7 cellular contexts compared by ENCODE assay signal in the genomic region with DNA sequence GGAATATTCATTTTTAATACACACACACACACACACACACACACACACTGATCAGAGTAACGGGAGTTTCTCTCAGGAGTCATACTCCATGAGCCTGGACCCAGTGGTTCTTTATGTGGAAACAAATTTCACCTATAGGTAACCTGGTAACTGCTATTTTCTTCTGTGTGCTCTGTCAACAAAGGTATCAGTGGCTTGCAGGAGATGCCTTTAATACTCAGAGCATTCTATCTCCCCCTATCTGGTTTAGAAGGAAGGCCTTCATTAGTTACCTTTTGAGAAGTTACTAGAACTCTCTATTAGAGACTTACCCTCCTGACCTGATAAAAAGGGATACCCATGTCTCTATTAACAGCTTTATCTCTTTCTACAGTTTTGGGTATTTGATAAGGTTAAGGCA.
DNase-seq lines count a peak whose midpoint lies in the region; ATAC-seq, FAIRE-seq and TF ChIP-seq lines count a peak whose summit lies in the region.
"Not testable (repeated sequence)": the region's sequence is repeated elsewhere in the genome, so short reads cannot be mapped to it uniquely, and the experiment has no call there.

No MANE protein-coding gene starts in this region.

- not testable (repeated sequence) for H4K5ac ChIP-seq in IMR-90 (ENCODE audit: low read depth, low read length)

- H3K27me3 ChIP-seq in GM23338 (ENCODE audit: insufficient read depth); IMR-90 (ENCODE audit: control insufficient read depth, insufficient read depth, low read length); Panc1 (ENCODE audit: control insufficient read depth, insufficient read depth, low read length); GM12878 (replicated peaks in 1 of 2; ENCODE audit: control insufficient read depth in 2 of 2, insufficient read depth in 2 of 2, low read length in 1 of 2); HepG2 (ENCODE audit: control insufficient read depth in 1 of 2, insufficient read depth in 2 of 2, low read length in 2 of 2): not testable (repeated sequence)

- not testable (repeated sequence) for H3K27ac ChIP-seq in GM23338 (ENCODE audit: low read depth); IMR-90 (ENCODE audit: insufficient read depth, low read length); OCI-LY7 (ENCODE audit: low read depth, low read length, poor library complexity, severe bottlenecking); Panc1 (ENCODE audit: low read length); GM12878 (ENCODE audit: control insufficient read depth, insufficient read depth); HepG2 (ENCODE audit: extremely low read length, insufficient read depth, low read length)

- not testable (repeated sequence) for H3K36me3 Mint-ChIP-seq in GM23338 (ENCODE audit: low read depth); WTC11

- H2AK9ac ChIP-seq in IMR-90 (replicated peaks; ENCODE audit: low read depth, low read length, poor library complexity) = not testable (repeated sequence)

- H3K4me1 Mint-ChIP-seq in GM23338, WTC11: not testable (repeated sequence)

- not testable (repeated sequence) for H2AK5ac ChIP-seq in IMR-90 (ENCODE audit: low read depth, low read length)

- H3K23ac ChIP-seq in IMR-90 (ENCODE audit: low read depth, low read length) = not testable (repeated sequence)

- not testable (repeated sequence) for H3K9me3 Mint-ChIP-seq in GM23338, WTC11

- not testable (repeated sequence) for H4K20me1 ChIP-seq in GM23338 (replicated peaks; ENCODE audit: insufficient read depth); IMR-90 (ENCODE audit: insufficient read depth, low read length); OCI-LY7 (ENCODE audit: insufficient read depth, low read length); GM12878 (ENCODE audit: control insufficient read depth, insufficient read depth); HepG2 (ENCODE audit: insufficient read depth, low read length)

- not testable (repeated sequence) for H3K56ac ChIP-seq in IMR-90 (ENCODE audit: extremely low read depth, insufficient read depth, low read length)

- not testable (repeated sequence) for H3K9ac ChIP-seq in IMR-90 (ENCODE audit: low read depth, low read length); GM12878 (ENCODE audit: control insufficient read depth, insufficient read depth, low read length); HepG2 (ENCODE audit: insufficient read depth, low read depth, low read length)

- H3K79me1 ChIP-seq in IMR-90 (ENCODE audit: low read depth in 1 of 2, low read length in 2 of 2) = not testable (repeated sequence)

- not testable (repeated sequence) for H2BK15ac ChIP-seq in IMR-90 (ENCODE audit: low read depth, low read length)

- not testable (repeated sequence) for H3K4ac ChIP-seq in IMR-90 (ENCODE audit: low read depth, low read length)

- TF ChIP-seq EP300 in GM12878 (IDR thresholded peaks at IDR 0.05; ENCODE audit: borderline replicate concordance in 1 of 2, control insufficient read depth in 1 of 2, low read depth in 2 of 2, low read length in 2 of 2); HepG2 (IDR thresholded peaks at IDR 0.05; ENCODE audit: low read depth in 2 of 2, low read length in 2 of 2); HepG2 (CRISPR knock-in tag; IDR thresholded peaks at IDR 0.05; ENCODE audit: borderline replicate concordance): not testable (repeated sequence)

- TF ChIP-seq RAD21 in IMR-90 (IDR thresholded peaks at IDR 0.05; ENCODE audit: low read length); GM12878 (IDR thresholded peaks at IDR 0.05; ENCODE audit: insufficient read depth, low read depth, low read length); HepG2 (CRISPR knock-in tag; IDR thresholded peaks at IDR 0.05): not testable (repeated sequence)

- H3K18ac ChIP-seq in IMR-90 (ENCODE audit: low read depth, low read length) = not testable (repeated sequence)

- POLR2A ChIA-PET in IMR-90 (lab: Charles Lee; ENCODE audit: unreplicated experiment); OCI-LY7 (lab: Charles Lee); Panc1 (lab: Charles Lee); WTC11 (lab: Charles Lee); GM12878 (lab: Charles Lee); HepG2 (lab: Yijun Ruan, JAX): not testable (repeated sequence)

- not testable (repeated sequence) for H2AFZ ChIP-seq in GM23338; IMR-90 (replicated peaks; ENCODE audit: low read length, poor library complexity); OCI-LY7 (ENCODE audit: low read length); GM12878 (ENCODE audit: control insufficient read depth, low read depth, low read length); HepG2 (ENCODE audit: low read length)

- H3K9me3 ChIP-seq in IMR-90 (ENCODE audit: control insufficient read depth, insufficient read depth, low read length); OCI-LY7 (ENCODE audit: low read length); Panc1 (ENCODE audit: control insufficient read depth, insufficient read depth, low read depth, low read length); GM12878 (replicated peaks; ENCODE audit: control insufficient read depth, insufficient read depth, low read length); HepG2 (ENCODE audit: low read length): not testable (repeated sequence)

- H3K79me2 ChIP-seq in GM23338 (replicated peaks; ENCODE audit: insufficient read depth); OCI-LY7 (ENCODE audit: insufficient read depth, low read depth, low read length); GM12878 (ENCODE audit: control insufficient read depth, insufficient read depth, low read length); HepG2 (ENCODE audit: insufficient read depth, low read length): not testable (repeated sequence)

- H3K9me1 ChIP-seq in IMR-90 (ENCODE audit: insufficient read depth, low read length) = not testable (repeated sequence)

- CTCF ChIA-PET in IMR-90 (lab: Yijun Ruan, JAX); OCI-LY7 (lab: Charles Lee; ENCODE audit: unreplicated experiment); Panc1 (lab: Charles Lee); WTC11 (lab: Charles Lee); GM12878 (lab: Yijun Ruan, JAX); HepG2 (lab: Yijun Ruan, JAX; ENCODE audit: low intra/inter-chr PET ratio, low total read pairs): not testable (repeated sequence)

- H3K4me1 ChIP-seq in GM23338 (ENCODE audit: insufficient read depth); IMR-90 (ENCODE audit: control insufficient read depth, insufficient read depth, low read length); OCI-LY7 (ENCODE audit: insufficient read depth, low read length, poor library complexity, severe bottlenecking); Panc1 (ENCODE audit: control insufficient read depth, insufficient read depth, low read length); GM12878 (ENCODE audit: control insufficient read depth, insufficient read depth, low read length); HepG2 (ENCODE audit: insufficient read depth, low read length): not testable (repeated sequence)

- not testable (repeated sequence) for H2BK120ac ChIP-seq in IMR-90 (ENCODE audit: low read depth, low read length)

- BruUV-seq in IMR-90 (replicated peaks; lab: Mats Ljungman, UMichigan) (TSS peak; percentile 32), OCI-LY7 (replicated peaks; lab: Mats Ljungman, UMichigan) (TSS peak; percentile 41), Panc1 (replicated peaks; lab: Mats Ljungman, UMichigan) (TSS peak; percentile 29), GM12878 (replicated peaks; lab: Mats Ljungman, UMichigan) (TSS peak; percentile 38)
- BruUV-seq in HepG2 (replicated peaks; lab: Mats Ljungman, UMichigan) = not testable (repeated sequence)

- not testable (repeated sequence) for H3K36me3 ChIP-seq in GM23338 (ENCODE audit: insufficient read depth); IMR-90 (ENCODE audit: control insufficient read depth, insufficient read depth, low read length); OCI-LY7 (ENCODE audit: insufficient read depth, low read length); Panc1 (ENCODE audit: control insufficient read depth, insufficient read depth, low read length); GM12878 (ENCODE audit: control insufficient read depth in 2 of 2, insufficient read depth in 2 of 2, low read length in 1 of 2); HepG2 (replicated peaks in 1 of 2; ENCODE audit: control insufficient read depth in 1 of 2, insufficient read depth in 2 of 2, low read length in 2 of 2)

- H3K14ac ChIP-seq in IMR-90 (replicated peaks; ENCODE audit: low read depth, low read length) = not testable (repeated sequence)

- WGBS in IMR-90 (ENCODE audit: extremely low coverage in 2 of 2, insufficient read length in 1 of 2), 2 experiments = no CpG with 5 or more reads among the region's 1 CpG
- WGBS in GM12878 (ENCODE audit: insufficient coverage, insufficient replicate concordance, low lambda C conversion rate, missing lambda C conversion rate) = no CpG with 5 or more reads among the region's 1 CpG
- WGBS in HepG2 (ENCODE audit: low lambda C conversion rate) = no CpG with 5 or more reads among the region's 1 CpG

- not testable (repeated sequence) for H4K91ac ChIP-seq in IMR-90 (ENCODE audit: insufficient read depth, low read depth, low read length)

- DNase-seq in GM23338 (ENCODE audit: low spot score); IMR-90; OCI-LY7 (ENCODE audit: low spot score); Panc1 (ENCODE audit: low read depth, low spot score); WTC11 (ENCODE audit: low spot score); GM12878 (ENCODE audit: low read depth, low spot score); HepG2 (ENCODE audit: low spot score): not testable (repeated sequence)

- intact Hi-C loops in IMR-90 (cut with micrococcal nuclease); OCI-LY7 (cut with micrococcal nuclease; ENCODE audit: unreplicated experiment); Panc1 (cut with micrococcal nuclease; ENCODE audit: unreplicated experiment); GM12878 (cut with micrococcal nuclease; ENCODE audit: unreplicated experiment); HepG2 (cut with micrococcal nuclease; ENCODE audit: unreplicated experiment): not testable (repeated sequence)

- in situ Hi-C loops in IMR-90 (cut with MboI; ENCODE audit: low sequenced_read_pairs); Panc1 (cut with HindIII; ENCODE audit: low pct_unique_long_range_greater_than_20kb, low sequenced_read_pairs); GM12878 (cut with MboI); HepG2 (cut with HindIII; ENCODE audit: extremely low pct_ligation_motif_present, low pct_unique_long_range_greater_than_20kb): not testable (repeated sequence)

- H3K9me2 ChIP-seq in GM23338 (ENCODE audit: insufficient read depth); OCI-LY7 (ENCODE audit: insufficient read depth, low read length): not testable (repeated sequence)

- not testable (repeated sequence) for H3K4me3 ChIP-seq in GM23338; IMR-90 (ENCODE audit: insufficient read depth, low read depth, low read length); OCI-LY7 (ENCODE audit: low read depth, low read length, poor library complexity, severe bottlenecking); Panc1 (ENCODE audit: low read depth in 2 of 2, low read length in 2 of 2); GM12878; HepG2 (replicated peaks in 1 of 3; ENCODE audit: insufficient read depth in 1 of 3, low read depth in 2 of 3, low read length in 3 of 3)

- ATAC-seq in GM23338 (peak; percentile 29; the same call in 1 of the 3 replicates), Panc1 (peak; percentile 56; the same call in 1 of the 2 replicates), WTC11 (peak; percentile 51), HepG2 (peak; percentile 57)
- not testable (repeated sequence) for ATAC-seq in IMR-90 (ENCODE audit: low read depth); GM12878

- not testable (repeated sequence) for H3F3A ChIP-seq in GM23338 (replicated peaks; ENCODE audit: low read depth)

- RAD21 ChIA-PET in GM12878 (lab: Charles Lee; ENCODE audit: unreplicated experiment) = not testable (repeated sequence)

- H3K27me3 Mint-ChIP-seq in GM23338 (ENCODE audit: insufficient read depth, low read depth, poor library complexity); WTC11 (ENCODE audit: low read depth): not testable (repeated sequence)

- H4K8ac ChIP-seq in IMR-90 (ENCODE audit: low read depth in 2 of 2, low read length in 2 of 2) = not testable (repeated sequence)

- not testable (repeated sequence) for TF ChIP-seq CTCF in GM23338 (conservative IDR thresholded peaks at IDR 0.05; ENCODE audit: low read depth in 2 of 2); IMR-90 (conservative IDR thresholded peaks at IDR 0.05; ENCODE audit: low read depth, low read length); OCI-LY7 (conservative IDR thresholded peaks at IDR 0.05; ENCODE audit: low read length); Panc1 (IDR thresholded peaks at IDR 0.05); WTC11 (IDR thresholded peaks at IDR 0.05); GM12878 (IDR thresholded peaks at IDR 0.05 in 2 of 3, conservative IDR thresholded peaks at IDR 0.05 in 1 of 3; ENCODE audit: control insufficient read depth in 2 of 3, extremely low read depth in 1 of 3, insufficient read depth in 1 of 3, low read depth in 3 of 3, low read length in 3 of 3); HepG2 (CRISPR knock-in tag; IDR thresholded peaks at IDR 0.05)

- dilution Hi-C loops in IMR-90 (cut with HindIII; ENCODE audit: low sequenced_read_pairs, unreplicated experiment) = not testable (repeated sequence)

- not testable (repeated sequence) for H3K4me2 ChIP-seq in GM23338; IMR-90 (ENCODE audit: low read depth, low read length); OCI-LY7 (ENCODE audit: low read length); GM12878 (ENCODE audit: control insufficient read depth, insufficient read depth); HepG2 (ENCODE audit: low read depth, low read length)

- not testable (repeated sequence) for H3K27ac Mint-ChIP-seq in GM23338, WTC11

- SMC1A ChIA-PET in GM12878 (lab: Charles Lee; ENCODE audit: uncharacterized antibody, unreplicated experiment) = not testable (repeated sequence)

- not testable (repeated sequence) for TF ChIP-seq POLR2A in IMR-90 (IDR thresholded peaks at IDR 0.05; ENCODE audit: low read depth, low read length); GM12878 (IDR thresholded peaks at IDR 0.05; ENCODE audit: low read depth, low read length); HepG2 (IDR thresholded peaks at IDR 0.05; ENCODE audit: insufficient read depth in 1 of 2, low read depth in 2 of 2, low read length in 2 of 2)

- not testable (repeated sequence) for FAIRE-seq in GM12878 (lab: Jason Lieb, UNC); HepG2 (lab: Jason Lieb, UNC)

- not testable (repeated sequence) for H2BK5ac ChIP-seq in IMR-90 (ENCODE audit: low read depth, low read length, poor library complexity, severe bottlenecking)

- not testable (repeated sequence) for H3K4me3 Mint-ChIP-seq in GM23338, WTC11

- H2BK20ac ChIP-seq in IMR-90 (ENCODE audit: low read depth, low read length) = not testable (repeated sequence)
